1 cellular context compared by ENCODE assay signal in the genomic region with DNA sequence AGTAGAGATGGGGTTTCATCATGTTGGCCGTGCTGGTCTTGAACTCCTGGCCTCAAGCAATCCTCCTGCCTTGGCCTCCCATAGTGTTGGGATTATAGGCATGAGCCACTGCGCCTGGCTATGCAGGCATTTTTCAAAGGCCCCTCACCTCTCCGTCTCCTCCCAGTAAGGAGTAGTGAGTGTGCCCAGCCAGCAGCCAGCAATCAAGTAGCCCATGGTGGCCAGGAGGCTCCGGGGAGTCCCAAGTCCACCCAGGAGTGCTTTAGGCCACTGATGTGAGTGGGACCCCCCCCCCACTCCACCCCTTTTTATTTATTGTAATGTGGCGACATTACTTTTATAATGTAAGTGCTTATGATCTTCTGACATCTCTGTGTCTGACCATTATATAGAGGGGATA.
TF ChIP-seq lines count a peak whose summit lies in the region.

No MANE protein-coding gene starts in this region.

TF ChIP-seq in HepG2, 621 proteins besides CTCF, POLR2A, EP300 and RAD21:
- TF ChIP-seq JARID2 (CRISPR knock-in tag; IDR thresholded peaks at IDR 0.05; ENCODE audit: insufficient replicate concordance) (no peak), PHB2 (IDR thresholded peaks at IDR 0.05; ENCODE audit: partially characterized antibody) (no peak), NCOA5 (CRISPR knock-in tag; IDR thresholded peaks at IDR 0.05) (no peak), TSC22D2 (CRISPR knock-in tag; IDR thresholded peaks at IDR 0.05; ENCODE audit: borderline replicate concordance) (no peak), RBM39 (IDR thresholded peaks at IDR 0.05; ENCODE audit: low read depth, low read length, poor library complexity, severe bottlenecking) (no peak), EED (CRISPR knock-in tag; IDR thresholded peaks at IDR 0.05) (no peak), MEIS2 (CRISPR knock-in tag; IDR thresholded peaks at IDR 0.05) (no peak), MZF1 (CRISPR knock-in tag; IDR thresholded peaks at IDR 0.05; ENCODE audit: borderline replicate concordance) (no peak), SNAI1 (CRISPR knock-in tag; IDR thresholded peaks at IDR 0.05; ENCODE audit: borderline replicate concordance) (no peak), TAF1 (CRISPR knock-in tag; IDR thresholded peaks at IDR 0.05) (no peak)
- TF ChIP-seq, protein P1, sequence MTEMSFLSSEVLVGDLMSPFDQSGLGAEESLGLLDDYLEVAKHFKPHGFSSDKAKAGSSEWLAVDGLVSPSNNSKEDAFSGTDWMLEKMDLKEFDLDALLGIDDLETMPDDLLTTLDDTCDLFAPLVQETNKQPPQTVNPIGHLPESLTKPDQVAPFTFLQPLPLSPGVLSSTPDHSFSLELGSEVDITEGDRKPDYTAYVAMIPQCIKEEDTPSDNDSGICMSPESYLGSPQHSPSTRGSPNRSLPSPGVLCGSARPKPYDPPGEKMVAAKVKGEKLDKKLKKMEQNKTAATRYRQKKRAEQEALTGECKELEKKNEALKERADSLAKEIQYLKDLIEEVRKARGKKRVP (CRISPR knock-in tag; IDR thresholded peaks at IDR 0.05): no peak
- TF ChIP-seq, protein P2, sequence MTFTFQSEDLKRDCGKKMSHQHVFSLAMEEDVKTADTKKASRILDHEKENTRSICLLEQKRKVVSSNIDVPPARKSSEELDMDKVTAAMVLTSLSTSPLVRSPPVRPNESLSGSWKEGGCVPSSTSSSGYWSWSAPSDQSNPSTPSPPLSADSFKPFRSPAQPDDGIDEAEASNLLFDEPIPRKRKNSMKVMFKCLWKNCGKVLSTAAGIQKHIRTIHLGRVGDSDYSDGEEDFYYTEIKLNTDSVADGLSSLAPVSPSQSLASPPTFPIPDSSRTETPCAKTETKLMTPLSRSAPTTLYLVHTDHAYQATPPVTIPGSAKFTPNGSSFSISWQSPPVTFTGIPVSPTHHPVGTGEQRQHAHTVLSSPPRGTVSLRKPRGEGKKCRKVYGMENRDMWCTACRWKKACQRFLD (CRISPR knock-in tag; IDR thresholded peaks at IDR 0.05; ENCODE audit: borderline replicate concordance): no peak
- TF ChIP-seq, protein P3, sequence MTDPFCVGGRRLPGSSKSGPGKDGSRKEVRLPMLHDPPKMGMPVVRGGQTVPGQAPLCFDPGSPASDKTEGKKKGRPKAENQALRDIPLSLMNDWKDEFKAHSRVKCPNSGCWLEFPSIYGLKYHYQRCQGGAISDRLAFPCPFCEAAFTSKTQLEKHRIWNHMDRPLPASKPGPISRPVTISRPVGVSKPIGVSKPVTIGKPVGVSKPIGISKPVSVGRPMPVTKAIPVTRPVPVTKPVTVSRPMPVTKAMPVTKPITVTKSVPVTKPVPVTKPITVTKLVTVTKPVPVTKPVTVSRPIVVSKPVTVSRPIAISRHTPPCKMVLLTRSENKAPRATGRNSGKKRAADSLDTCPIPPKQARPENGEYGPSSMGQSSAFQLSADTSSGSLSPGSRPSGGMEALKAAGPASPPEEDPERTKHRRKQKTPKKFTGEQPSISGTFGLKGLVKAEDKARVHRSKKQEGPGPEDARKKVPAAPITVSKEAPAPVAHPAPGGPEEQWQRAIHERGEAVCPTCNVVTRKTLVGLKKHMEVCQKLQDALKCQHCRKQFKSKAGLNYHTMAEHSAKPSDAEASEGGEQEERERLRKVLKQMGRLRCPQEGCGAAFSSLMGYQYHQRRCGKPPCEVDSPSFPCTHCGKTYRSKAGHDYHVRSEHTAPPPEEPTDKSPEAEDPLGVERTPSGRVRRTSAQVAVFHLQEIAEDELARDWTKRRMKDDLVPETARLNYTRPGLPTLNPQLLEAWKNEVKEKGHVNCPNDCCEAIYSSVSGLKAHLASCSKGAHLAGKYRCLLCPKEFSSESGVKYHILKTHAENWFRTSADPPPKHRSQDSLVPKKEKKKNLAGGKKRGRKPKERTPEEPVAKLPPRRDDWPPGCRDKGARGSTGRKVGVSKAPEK (CRISPR knock-in tag; IDR thresholded peaks at IDR 0.05; ENCODE audit: borderline replicate concordance): no peak
- TF ChIP-seq, protein P4, sequence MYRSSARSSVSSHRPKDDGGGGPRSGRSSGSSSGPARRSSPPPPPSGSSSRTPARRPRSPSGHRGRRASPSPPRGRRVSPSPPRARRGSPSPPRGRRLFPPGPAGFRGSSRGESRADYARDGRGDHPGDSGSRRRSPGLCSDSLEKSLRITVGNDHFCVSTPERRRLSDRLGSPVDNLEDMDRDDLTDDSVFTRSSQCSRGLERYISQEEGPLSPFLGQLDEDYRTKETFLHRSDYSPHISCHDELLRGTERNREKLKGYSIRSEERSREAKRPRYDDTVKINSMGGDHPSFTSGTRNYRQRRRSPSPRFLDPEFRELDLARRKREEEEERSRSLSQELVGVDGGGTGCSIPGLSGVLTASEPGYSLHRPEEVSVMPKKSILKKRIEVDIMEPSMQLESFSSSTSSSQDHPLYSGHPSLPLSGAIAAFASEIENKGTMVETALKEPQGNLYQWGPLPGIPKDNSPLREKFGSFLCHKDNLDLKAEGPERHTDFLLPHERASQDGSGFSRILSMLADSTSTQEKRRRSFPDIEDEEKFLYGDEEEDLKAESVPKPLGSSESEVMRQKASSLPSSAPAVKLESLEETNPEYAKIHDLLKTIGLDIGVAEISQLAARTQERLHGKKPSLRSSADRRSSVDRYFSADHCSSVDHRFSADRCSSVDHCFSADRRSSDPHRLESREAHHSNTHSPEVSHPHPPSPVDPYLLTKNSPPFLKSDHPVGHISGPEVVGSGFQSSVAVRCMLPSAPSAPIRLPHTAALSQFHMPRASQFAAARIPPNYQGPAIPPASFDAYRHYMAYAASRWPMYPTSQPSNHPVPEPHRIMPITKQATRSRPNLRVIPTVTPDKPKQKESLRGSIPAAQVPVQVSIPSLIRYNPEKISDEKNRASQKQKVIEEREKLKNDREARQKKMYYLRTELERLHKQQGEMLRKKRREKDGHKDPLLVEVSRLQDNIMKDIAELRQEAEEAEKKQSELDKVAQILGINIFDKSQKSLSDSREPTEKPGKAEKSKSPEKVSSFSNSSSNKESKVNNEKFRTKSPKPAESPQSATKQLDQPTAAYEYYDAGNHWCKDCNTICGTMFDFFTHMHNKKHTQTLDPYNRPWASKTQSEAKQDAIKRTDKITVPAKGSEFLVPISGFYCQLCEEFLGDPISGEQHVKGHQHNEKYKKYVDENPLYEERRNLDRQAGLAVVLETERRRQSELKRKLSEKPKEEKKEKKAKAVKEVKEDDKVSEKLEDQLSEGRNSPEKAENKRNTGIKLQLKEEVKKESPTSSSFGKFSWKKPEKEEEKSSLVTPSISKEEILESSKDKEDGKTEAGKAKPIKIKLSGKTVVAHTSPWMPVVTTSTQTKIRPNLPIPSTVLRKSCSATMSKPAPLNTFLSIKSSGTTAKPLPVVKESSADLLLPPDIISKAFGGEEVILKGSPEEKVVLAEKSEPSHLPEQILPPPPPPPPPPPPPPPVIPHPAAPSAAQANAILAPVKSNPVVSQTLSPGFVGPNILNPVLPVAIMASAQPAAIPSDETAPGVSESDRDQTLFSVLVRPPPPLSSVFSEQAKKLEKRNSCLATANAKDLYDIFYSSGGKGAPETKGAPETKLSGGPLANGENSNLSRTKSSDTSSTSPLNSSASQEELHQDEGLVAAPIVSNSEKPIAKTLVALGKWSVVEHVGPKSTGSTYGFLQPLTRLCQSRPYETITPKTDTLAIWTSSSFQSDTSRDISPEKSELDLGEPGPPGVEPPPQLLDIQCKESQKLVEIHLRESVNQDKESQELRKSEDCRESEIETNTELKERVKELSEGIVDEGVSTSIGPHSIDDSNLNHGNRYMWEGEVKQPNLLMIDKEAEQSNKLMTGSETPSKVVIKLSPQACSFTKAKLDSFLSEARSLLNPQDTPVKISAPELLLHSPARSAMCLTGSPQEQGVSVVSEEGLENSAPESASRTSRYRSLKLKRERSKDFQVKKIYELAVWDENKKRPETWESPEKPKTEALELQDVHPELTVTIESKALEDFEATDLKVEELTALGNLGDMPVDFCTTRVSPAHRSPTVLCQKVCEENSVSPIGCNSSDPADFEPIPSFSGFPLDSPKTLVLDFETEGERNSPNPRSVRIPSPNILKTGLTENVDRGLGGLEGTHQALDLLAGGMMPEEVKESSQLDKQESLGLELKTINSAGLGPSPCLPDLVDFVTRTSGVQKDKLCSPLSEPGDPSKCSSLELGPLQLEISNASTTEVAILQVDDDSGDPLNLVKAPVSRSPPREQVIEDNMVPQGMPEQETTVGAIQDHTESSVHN (CRISPR knock-in tag; IDR thresholded peaks at IDR 0.05): no peak
- TF ChIP-seq, protein P5, sequence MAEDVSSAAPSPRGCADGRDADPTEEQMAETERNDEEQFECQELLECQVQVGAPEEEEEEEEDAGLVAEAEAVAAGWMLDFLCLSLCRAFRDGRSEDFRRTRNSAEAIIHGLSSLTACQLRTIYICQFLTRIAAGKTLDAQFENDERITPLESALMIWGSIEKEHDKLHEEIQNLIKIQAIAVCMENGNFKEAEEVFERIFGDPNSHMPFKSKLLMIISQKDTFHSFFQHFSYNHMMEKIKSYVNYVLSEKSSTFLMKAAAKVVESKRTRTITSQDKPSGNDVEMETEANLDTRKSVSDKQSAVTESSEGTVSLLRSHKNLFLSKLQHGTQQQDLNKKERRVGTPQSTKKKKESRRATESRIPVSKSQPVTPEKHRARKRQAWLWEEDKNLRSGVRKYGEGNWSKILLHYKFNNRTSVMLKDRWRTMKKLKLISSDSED (CRISPR knock-in tag; IDR thresholded peaks at IDR 0.05): no peak
- TF ChIP-seq, protein P6, sequence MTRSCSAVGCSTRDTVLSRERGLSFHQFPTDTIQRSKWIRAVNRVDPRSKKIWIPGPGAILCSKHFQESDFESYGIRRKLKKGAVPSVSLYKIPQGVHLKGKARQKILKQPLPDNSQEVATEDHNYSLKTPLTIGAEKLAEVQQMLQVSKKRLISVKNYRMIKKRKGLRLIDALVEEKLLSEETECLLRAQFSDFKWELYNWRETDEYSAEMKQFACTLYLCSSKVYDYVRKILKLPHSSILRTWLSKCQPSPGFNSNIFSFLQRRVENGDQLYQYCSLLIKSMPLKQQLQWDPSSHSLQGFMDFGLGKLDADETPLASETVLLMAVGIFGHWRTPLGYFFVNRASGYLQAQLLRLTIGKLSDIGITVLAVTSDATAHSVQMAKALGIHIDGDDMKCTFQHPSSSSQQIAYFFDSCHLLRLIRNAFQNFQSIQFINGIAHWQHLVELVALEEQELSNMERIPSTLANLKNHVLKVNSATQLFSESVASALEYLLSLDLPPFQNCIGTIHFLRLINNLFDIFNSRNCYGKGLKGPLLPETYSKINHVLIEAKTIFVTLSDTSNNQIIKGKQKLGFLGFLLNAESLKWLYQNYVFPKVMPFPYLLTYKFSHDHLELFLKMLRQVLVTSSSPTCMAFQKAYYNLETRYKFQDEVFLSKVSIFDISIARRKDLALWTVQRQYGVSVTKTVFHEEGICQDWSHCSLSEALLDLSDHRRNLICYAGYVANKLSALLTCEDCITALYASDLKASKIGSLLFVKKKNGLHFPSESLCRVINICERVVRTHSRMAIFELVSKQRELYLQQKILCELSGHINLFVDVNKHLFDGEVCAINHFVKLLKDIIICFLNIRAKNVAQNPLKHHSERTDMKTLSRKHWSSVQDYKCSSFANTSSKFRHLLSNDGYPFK (CRISPR knock-in tag; IDR thresholded peaks at IDR 0.05; ENCODE audit: borderline replicate concordance): no peak
